10 cellular contexts compared by ENCODE assay signal in genomic region chr3:128714887-128715496, GRCh38. TPM values are rescaled to one million over a fixed set of nuclear protein-coding genes. Genes with fewer than 3 reads are reported as not detected.
A peak's percentile ranks its signal among the peaks of the same experiment; 100 is the strongest.
DNase-seq lines count a peak whose midpoint lies in the region; ATAC-seq and TF ChIP-seq lines count a peak whose summit lies in the region.
"Had no signal": no experiment of that assay in that cellular context is flagged by ENCODE, and none has a peak within 500 bp of the region (broad histone marks: within the 10 kb centered on the region; RNA-seq: fewer than 3 reads in every experiment).

No MANE protein-coding gene starts in this region.

- peaks cover 21% of the 10 kb centered on the region for H3K4me1 Mint-ChIP-seq in T-helper 2 cell treated with Interferon-gamma antibody and Interleukin-4, amounts not matched to agents 5 μg/mL and 100 μg/mL, for 36 hours (ENCODE audit: low read depth)
- H3K4me1 Mint-ChIP-seq in central memory CD8-positive, alpha-beta T cell: peaks cover 7% of the 10 kb centered on the region

- H2AK5ac ChIP-seq in mesenchymal stem cell (ENCODE audit: low read length, severe bottlenecking): no peak overlapping the region

- no peak overlapping the region for H2BK5ac ChIP-seq in mesenchymal stem cell (ENCODE audit: low read depth, low read length, poor library complexity, severe bottlenecking)

- H3K36me3 ChIP-seq in upper lobe of left lung (no peaks in the 10 kb centered on the region), mesenchymal stem cell (ENCODE audit: control insufficient read depth in 1 of 2, insufficient read depth in 2 of 2, low read depth in 1 of 2, low read length in 2 of 2) (no peaks in the 10 kb centered on the region)

- H3K4me3 Mint-ChIP-seq in T-helper 2 cell treated with Interferon-gamma antibody and Interleukin-4, amounts not matched to agents 5 μg/mL and 100 μg/mL, for 36 hours: peak overlapping the region; percentile 77
- H3K4me3 Mint-ChIP-seq in central memory CD8-positive, alpha-beta T cell: no peak overlapping the region

- DNase-seq in stimulated activated CD4-positive, alpha-beta T cell treated with anti-CD3 and anti-CD28 coated beads, Interleukin-15, amount 100 ng/mL, for 24 hours: peak; percentile 29
- no peak for DNase-seq in stimulated activated CD4-positive, alpha-beta T cell treated with anti-CD3 and anti-CD28 coated beads, Interleukin-4, amount 100 ng/mL, for 1 hour
- peak; percentile 38 for DNase-seq in T-helper 2 cell treated with Interferon-gamma antibody and Interleukin-4, amounts not matched to agents 5 μg/mL and 100 μg/mL, for 36 hours (ENCODE audit: low spot score)
- peak in 1 of 2 donors; percentile 15 for DNase-seq in central memory CD8-positive, alpha-beta T cell (ENCODE audit: low spot score in 2 of 2)
- DNase-seq in upper lobe of left lung (peak in 1 of 2 donors; percentile 66), mesenchymal stem cell (no peak), NCI-H1417 treated with DMSO at 0.1 percent for 48 hours (lab: John Stamatoyannopoulos, UW) (no peak)
- DNase-seq: GM23248 had no signal

- no peak overlapping the region for H4K8ac ChIP-seq in mesenchymal stem cell (ENCODE audit: low read length)

- no peak for TF ChIP-seq CTCF in upper lobe of left lung (IDR thresholded peaks at IDR 0.05)

- no peak overlapping the region for H3K4ac ChIP-seq in mesenchymal stem cell (ENCODE audit: low read depth in 1 of 2, low read length in 2 of 2)

- no peak overlapping the region for H2AFZ ChIP-seq in mesenchymal stem cell (ENCODE audit: low read depth, low read length)
- H2AFZ ChIP-seq: GM23248 had no signal

- no peak overlapping the region for H3K9ac ChIP-seq in mesenchymal stem cell (ENCODE audit: low read length)
- H3K9ac ChIP-seq: GM23248 had no signal

- no peak overlapping the region for H2BK15ac ChIP-seq in mesenchymal stem cell (ENCODE audit: low read depth, poor library complexity, severe bottlenecking)

- no peak overlapping the region for H2BK120ac ChIP-seq in mesenchymal stem cell (ENCODE audit: low read depth, low read length)

- no peak overlapping the region for H2BK12ac ChIP-seq in mesenchymal stem cell (ENCODE audit: low read length in 2 of 2)

- no peak for TF ChIP-seq EP300 in upper lobe of left lung (IDR thresholded peaks at IDR 0.05)

- no peak overlapping the region for H3K14ac ChIP-seq in mesenchymal stem cell (ENCODE audit: low read length in 2 of 2)

- no peak for TF ChIP-seq POLR2A in upper lobe of left lung (IDR thresholded peaks at IDR 0.05)

- H3K9me3 ChIP-seq in upper lobe of left lung (no peaks in the 10 kb centered on the region), mesenchymal stem cell (ENCODE audit: control insufficient read depth, low read length) (no peaks in the 10 kb centered on the region)

- no peaks in the 10 kb centered on the region for H3K79me1 ChIP-seq in mesenchymal stem cell (replicated peaks; ENCODE audit: low read length, poor library complexity, severe bottlenecking)

- H3K27me3 ChIP-seq in upper lobe of left lung (no peaks in the 10 kb centered on the region), mesenchymal stem cell (ENCODE audit: control insufficient read depth in 1 of 2, insufficient read depth in 1 of 2, low read length in 2 of 2) (peaks cover 16 to 21% of the 10 kb centered on the region in 2 experiments)

- H3K27ac ChIP-seq in upper lobe of left lung (peak overlapping the region in 1 of 4 donors; percentile 47), mesenchymal stem cell (ENCODE audit: low read length, poor library complexity, severe bottlenecking) (no peak overlapping the region)
- H3K27ac ChIP-seq: GM23248 had no signal

- H3K27me3 Mint-ChIP-seq in T-helper 2 cell treated with Interferon-gamma antibody and Interleukin-4, amounts not matched to agents 5 μg/mL and 100 μg/mL, for 36 hours (ENCODE audit: low read depth): no peaks in the 10 kb centered on the region
- no peaks in the 10 kb centered on the region for H3K27me3 Mint-ChIP-seq in central memory CD8-positive, alpha-beta T cell

- H3K36me3 Mint-ChIP-seq in T-helper 2 cell treated with Interferon-gamma antibody and Interleukin-4, amounts not matched to agents 5 μg/mL and 100 μg/mL, for 36 hours (ENCODE audit: low read depth): no peaks in the 10 kb centered on the region
- H3K36me3 Mint-ChIP-seq in central memory CD8-positive, alpha-beta T cell (ENCODE audit: insufficient read depth): no peaks in the 10 kb centered on the region

- no peak overlapping the region for H3K4me2 ChIP-seq in mesenchymal stem cell (ENCODE audit: low read length, poor library complexity, severe bottlenecking)

- peak overlapping the region; percentile 87 for H3K27ac Mint-ChIP-seq in T-helper 2 cell treated with Interferon-gamma antibody and Interleukin-4, amounts not matched to agents 5 μg/mL and 100 μg/mL, for 36 hours
- H3K27ac Mint-ChIP-seq in central memory CD8-positive, alpha-beta T cell (ENCODE audit: low read depth): peak overlapping the region; percentile 14

- 62 to 74% methylated on average over 3 of the region's 3 CpGs for WGBS in upper lobe of left lung, 2 donors
- WGBS in mesenchymal stem cell: 83% methylated on average over 3 of the region's 3 CpGs

- H3K4me3 ChIP-seq in upper lobe of left lung (no peak overlapping the region), mesenchymal stem cell (ENCODE audit: insufficient read depth in 1 of 2, low read depth in 1 of 2, low read length in 2 of 2) (no peak overlapping the region)
- H3K4me3 ChIP-seq: GM23248 had no signal

- no peak overlapping the region for H3K18ac ChIP-seq in mesenchymal stem cell (ENCODE audit: low read depth in 1 of 2, low read length in 2 of 2)

- H3K4me1 ChIP-seq in upper lobe of left lung (no peaks in the 10 kb centered on the region), mesenchymal stem cell (ENCODE audit: control insufficient read depth, insufficient read depth, low read depth, low read length) (no peaks in the 10 kb centered on the region)

- H4K91ac ChIP-seq in mesenchymal stem cell (ENCODE audit: low read length): no peak overlapping the region

- no peak overlapping the region for H3K23ac ChIP-seq in mesenchymal stem cell (ENCODE audit: low read length in 2 of 2)

- H3K9me3 Mint-ChIP-seq in T-helper 2 cell treated with Interferon-gamma antibody and Interleukin-4, amounts not matched to agents 5 μg/mL and 100 μg/mL, for 36 hours: peaks cover 6% of the 10 kb centered on the region
- H3K9me3 Mint-ChIP-seq in central memory CD8-positive, alpha-beta T cell: no peaks in the 10 kb centered on the region

- peak; percentile 87 for ATAC-seq in central memory CD8-positive, alpha-beta T cell (replicated peaks; ENCODE audit: extremely low read depth, poor library complexity, severe bottlenecking)
- ATAC-seq in upper lobe of left lung (ENCODE audit: low FRiP score in 2 of 2) (peak; percentile 73 to 77), HG02981 (IDR thresholded peaks at IDR 0.05; ENCODE audit: unreplicated experiment) (no peak)
- ATAC-seq: SK-N-SH treated with all-trans-retinoic acid at 6 μM for 48 hours had no signal

RNA-seq across cellular contexts. Expression of gene RAB7A, which starts 11.0 kb away (rescaled TPM):
- 100 to 1,000 TPM in 5 of 6 donors, 10 to 100 TPM in 1; 72.3 to 287 (median 139) TPM for total RNA-seq in upper lobe of left lung
- polyA plus RNA-seq in mesenchymal stem cell (2013, experiment 1 of 2): 457 TPM
- polyA plus RNA-seq in mesenchymal stem cell (2013, experiment 2 of 2): 434 TPM

Comparison
In these comparisons a context has a peak if more than half of its experiments do, and no peak if none do; other contexts are left out.
1. DNase-seq: peak in stimulated activated CD4-positive, alpha-beta T cell treated with anti-CD3 and anti-CD28 coated beads, Interleukin-15, amount 100 ng/mL, for 24 hours (single experiment) and T-helper 2 cell treated with Interferon-gamma antibody and Interleukin-4, amounts not matched to agents 5 μg/mL and 100 μg/mL, for 36 hours (single experiment); none in stimulated activated CD4-positive, alpha-beta T cell treated with anti-CD3 and anti-CD28 coated beads, Interleukin-4, amount 100 ng/mL, for 1 hour (single experiment), mesenchymal stem cell (single experiment) and NCI-H1417 treated with DMSO at 0.1 percent for 48 hours (single experiment).